Comparison of ENCODE assay signal across 28 cellular contexts in genomic region chr16:7644171-7644570, GRCh38.
"Had no signal": no experiment of that assay in that cellular context is flagged by ENCODE, and none has a peak within 500 bp of the region (broad histone marks: within the 10 kb centered on the region; RNA-seq: fewer than 3 reads in every experiment).

No MANE protein-coding gene starts in this region.

- H3K4me1 Mint-ChIP-seq: T-cell had no signal

- H3K36me3 ChIP-seq: SJCRH30 had no signal

- H3K27ac Mint-ChIP-seq: T-cell had no signal

- H3K36me3 Mint-ChIP-seq: T-cell had no signal

- H3K4me3 Mint-ChIP-seq: T-cell had no signal

- H3K4me3 ChIP-seq: PC-9, SJCRH30, SK-N-MC had no signal

- FAIRE-seq: RCC 7860 had no signal

- H3K27me3 Mint-ChIP-seq: T-cell had no signal

- H3K4me1 ChIP-seq: SJCRH30 had no signal

- H3K27me3 ChIP-seq: SJCRH30 had no signal

- H3K9me3 ChIP-seq: SJCRH30 had no signal

- H3K27ac ChIP-seq: KMS-11, PC-9, RWPE1, SJCRH30, SK-N-MC had no signal

- H3K9ac ChIP-seq: KMS-11 had no signal

- DNase-seq: Karpas-422, MM.1S, MV-4-11, NCI-H1092, NCI-H1105, NCI-H1417 treated with DMSO at 0.1 percent for 48 hours, NCI-H1436 treated with DMSO at 0.1 percent for 48 hours, NCI-H1694 treated with DMSO at 0.1 percent for 48 hours, NCI-H187 treated with DMSO at 0.1 percent for 48 hours, NCI-H2029, NCI-H2081, NCI-H2171 treated with DMSO at 0.1 percent for 48 hours, NCI-H2227 treated with DMSO at 0.1 percent for 48 hours, NCI-H345, NCI-H446, NCI-H510A treated with DMSO at 0.1 percent for 48 hours, NCI-H524 treated with DMSO at 0.1 percent for 48 hours, NCI-H526 treated with DMSO at 0.1 percent for 48 hours, NCI-H774, PC-9, SHP77, SIG-M5, SJCRH30, T-cell had no signal
